ENCODE assay signal across 19 cellular contexts in genomic region chr12:82803201-82803600, GRCh38.
DNase-seq lines count a peak whose midpoint lies in the region; ATAC-seq and TF ChIP-seq lines count a peak whose summit lies in the region.
"Had no signal": no experiment of that assay in that cellular context is flagged by ENCODE, and none has a peak within 500 bp of the region (broad histone marks: within the 10 kb centered on the region; RNA-seq: fewer than 3 reads in every experiment).

No MANE protein-coding gene starts in this region.

- H3K4me1 ChIP-seq in H9 (ENCODE audit: insufficient read depth, low read length) (no peaks in the 10 kb centered on the region), mesendoderm (ENCODE audit: control insufficient read depth, low read depth, low read length) (peaks cover 13% of the 10 kb centered on the region)

- H3K23me2 ChIP-seq in H9 (ENCODE audit: insufficient read length, low read depth, low read length, poor library complexity, severe bottlenecking), result no peaks in the 10 kb centered on the region

- H2BK15ac ChIP-seq in H9 (ENCODE audit: low read depth, low read length) (no peak overlapping the region), mesendoderm (replicated peaks; ENCODE audit: low read depth) (no peak overlapping the region)

- H3K79me2 ChIP-seq in H9 (ENCODE audit: insufficient read depth, low read length) (no peaks in the 10 kb centered on the region), mesendoderm (ENCODE audit: control insufficient read depth, insufficient read depth, low read length) (no peaks in the 10 kb centered on the region)

- H2AK5ac ChIP-seq in H9 (ENCODE audit: insufficient read length, low read length), result no peak overlapping the region
- no peak overlapping the region for H2AK5ac ChIP-seq in mesendoderm (ENCODE audit: low read length)

- H3T11ph ChIP-seq in H9 (ENCODE audit: low read length), result no peak overlapping the region

- intact Hi-C loops in Right ventricle myocardium inferior (cut with DNase I), result no loop called here
- intact Hi-C loops in activated T-helper 1 cell treated with anti-CD3 and anti-CD28 coated beads, Interleukin-12 subunit alpha, Interleukin-12 subunit beta, Interleukin-2, Interleukin-4 antibody, amounts not matched to agents 30 ng/mL and 10 ng/mL and 1 ng/mL, durations not matched to agents 14 hours and 24 hours and 36 hours (cut with micrococcal nuclease), result no loop called here

- H3K9me3 Mint-ChIP-seq in H9, result peaks cover 0 to 10% of the 10 kb centered on the region in 2 experiments; a peak in 2 of 5 replicates
- H3K9me3 Mint-ChIP-seq in activated T-helper 1 cell treated with anti-CD3 and anti-CD28 coated beads, Interleukin-12 subunit alpha, Interleukin-12 subunit beta, Interleukin-2, Interleukin-4 antibody, amounts not matched to agents 30 ng/mL and 10 ng/mL and 1 ng/mL, durations not matched to agents 14 hours and 24 hours and 36 hours, result no peaks in the 10 kb centered on the region

- WGBS in H9 (ENCODE audit: extremely low coverage, insufficient read length, low lambda C conversion rate), result no CpG with 5 or more reads among the region's 3 CpGs
- no CpG with 5 or more reads among the region's 3 CpGs for WGBS in mesendoderm (ENCODE audit: extremely low coverage, insufficient coverage, low lambda C conversion rate)

- no peak overlapping the region for H3K27ac ChIP-seq in H9 (ENCODE audit: insufficient read length, low read depth, low read length)
- no peak overlapping the region for H3K27ac ChIP-seq in mesendoderm (ENCODE audit: low read depth, low read length)
- H3K27ac ChIP-seq: KMS-11 had no signal

- H4K5ac ChIP-seq in H9 (ENCODE audit: insufficient read length, low read depth, low read length), result no peak overlapping the region
- H4K5ac ChIP-seq in mesendoderm (ENCODE audit: low read length), result no peak overlapping the region

- peak overlapping the region in 2 of 3 experiments; percentile 20 to 21; a peak in 1 of 7 replicates for H3K27ac Mint-ChIP-seq in H9
- H3K27ac Mint-ChIP-seq in activated T-helper 1 cell treated with anti-CD3 and anti-CD28 coated beads, Interleukin-12 subunit alpha, Interleukin-12 subunit beta, Interleukin-2, Interleukin-4 antibody, amounts not matched to agents 30 ng/mL and 10 ng/mL and 1 ng/mL, durations not matched to agents 14 hours and 24 hours and 36 hours, result no peak overlapping the region
- H3K27ac Mint-ChIP-seq: HFFc6 had no signal

- H3K4me2 ChIP-seq in H9 (ENCODE audit: insufficient read depth, insufficient read length, low read length) (no peak overlapping the region), mesendoderm (ENCODE audit: low read length) (no peak overlapping the region)
- H3K4me2 ChIP-seq: KMS-11 had no signal

- H3K18ac ChIP-seq in H9 (ENCODE audit: insufficient read length, low read depth, low read length) (no peak overlapping the region), mesendoderm (ENCODE audit: low read length) (no peak overlapping the region)

- no peaks in the 10 kb centered on the region for H4K20me1 ChIP-seq in H9 (ENCODE audit: control insufficient read depth, insufficient read depth, insufficient read length)

- no peak overlapping the region for H2BK120ac ChIP-seq in H9 (ENCODE audit: low read depth, low read length, poor library complexity, severe bottlenecking)
- no peak overlapping the region for H2BK120ac ChIP-seq in mesendoderm (ENCODE audit: low read depth, low read length)

- H3K4me3 ChIP-seq in mesendoderm (ENCODE audit: low read length), result no peak overlapping the region

- H3K4me1 Mint-ChIP-seq in H9, result peaks cover 9 to 13% of the 10 kb centered on the region in 2 experiments; a peak in 3 of 4 replicates
- no peaks in the 10 kb centered on the region for H3K4me1 Mint-ChIP-seq in activated T-helper 1 cell treated with anti-CD3 and anti-CD28 coated beads, Interleukin-12 subunit alpha, Interleukin-12 subunit beta, Interleukin-2, Interleukin-4 antibody, amounts not matched to agents 30 ng/mL and 10 ng/mL and 1 ng/mL, durations not matched to agents 14 hours and 24 hours and 36 hours (ENCODE audit: low read depth)

- no peak overlapping the region for H2BK12ac ChIP-seq in H9 (ENCODE audit: insufficient read length, low read depth, low read length)

- H2AFZ ChIP-seq in H9 (ENCODE audit: low read length), result no peak overlapping the region

- H4K8ac ChIP-seq in H9 (replicated peaks; ENCODE audit: insufficient read length, low read depth, low read length), result no peak overlapping the region
- no peak overlapping the region for H4K8ac ChIP-seq in mesendoderm (ENCODE audit: low read depth, low read length)

- no peak overlapping the region for H3K4me3 Mint-ChIP-seq in H9
- no peak overlapping the region for H3K4me3 Mint-ChIP-seq in activated T-helper 1 cell treated with anti-CD3 and anti-CD28 coated beads, Interleukin-12 subunit alpha, Interleukin-12 subunit beta, Interleukin-2, Interleukin-4 antibody, amounts not matched to agents 30 ng/mL and 10 ng/mL and 1 ng/mL, durations not matched to agents 14 hours and 24 hours and 36 hours
- H3K4me3 Mint-ChIP-seq: HFFc6 had no signal

- DNase-seq in H9 (no peak), NCI-H2029 treated with DMSO at 0.1 percent for 48 hours (lab: John Stamatoyannopoulos, UW) (peak; percentile 20), UCSD-AML1 (lab: John Stamatoyannopoulos, UW; ENCODE audit: unreplicated experiment) (peak; percentile 7), mesendoderm (peak; percentile 93), Right ventricle myocardium inferior (ENCODE audit: missing footprints) (no peak), HPDE6-E6E7 (ENCODE audit: extremely low spot score) (no peak)
- no peak for DNase-seq in activated T-helper 1 cell treated with anti-CD3 and anti-CD28 coated beads, Interleukin-12 subunit alpha, Interleukin-12 subunit beta, Interleukin-2, Interleukin-4 antibody, amounts not matched to agents 30 ng/mL and 10 ng/mL and 1 ng/mL, durations not matched to agents 14 hours and 24 hours and 36 hours (ENCODE audit: low spot score)
- DNase-seq: ACHN, C1 segment of cervical spinal cord, DMS79 treated with DMSO at 0.1 percent for 48 hours, HFFc6, MV-4-11, NCI-H345, NCI-H526 treated with DMSO at 0.1 percent for 48 hours, OCI-M1, SHP77 treated with DMSO at 0.1 percent for 48 hours had no signal

- H3K4ac ChIP-seq in H9 (ENCODE audit: low read depth, low read length), result no peak overlapping the region
- no peak overlapping the region for H3K4ac ChIP-seq in mesendoderm (ENCODE audit: low read depth, low read length)

- H3K9ac ChIP-seq in H9 (ENCODE audit: extremely low read depth, insufficient read length, low read length) (no peak overlapping the region), mesendoderm (ENCODE audit: low read length) (no peak overlapping the region)
- H3K9ac ChIP-seq: KMS-11 had no signal

- H3K36me3 ChIP-seq in mesendoderm (ENCODE audit: control insufficient read depth, insufficient read depth, low read length), result no peaks in the 10 kb centered on the region

- H3K27me3 ChIP-seq in H9 (ENCODE audit: insufficient read depth, low read length), result no peaks in the 10 kb centered on the region
- H3K27me3 ChIP-seq in mesendoderm (ENCODE audit: insufficient read depth, low read length, poor library complexity), result no peaks in the 10 kb centered on the region

- no peak for TF ChIP-seq CTCF in H9 (conservative IDR thresholded peaks at IDR 0.05)

- peaks cover 7 to 13% (median 9%) of the 10 kb centered on the region in 3 experiments for H3K36me3 Mint-ChIP-seq in H9 (ENCODE audit: insufficient read depth in 1 of 3, low read depth in 3 of 3)
- H3K36me3 Mint-ChIP-seq in activated T-helper 1 cell treated with anti-CD3 and anti-CD28 coated beads, Interleukin-12 subunit alpha, Interleukin-12 subunit beta, Interleukin-2, Interleukin-4 antibody, amounts not matched to agents 30 ng/mL and 10 ng/mL and 1 ng/mL, durations not matched to agents 14 hours and 24 hours and 36 hours (ENCODE audit: low read depth), result no peaks in the 10 kb centered on the region

- H2BK20ac ChIP-seq in H9 (ENCODE audit: low read depth, low read length, poor library complexity, severe bottlenecking), result no peak overlapping the region

- no peaks in the 10 kb centered on the region for H3K9me3 ChIP-seq in H9 (ENCODE audit: control insufficient read depth, low read depth, low read length)

- H3K56ac ChIP-seq in H9 (ENCODE audit: insufficient read length, low read depth, low read length) (no peak overlapping the region), mesendoderm (ENCODE audit: low read length) (no peak overlapping the region)

- H3K14ac ChIP-seq in H9 (ENCODE audit: insufficient read depth, low read length), result no peak overlapping the region

- H3K79me1 ChIP-seq in H9 (ENCODE audit: insufficient read depth, low read depth, low read length, poor library complexity, severe bottlenecking) (no peaks in the 10 kb centered on the region), mesendoderm (ENCODE audit: low read length) (no peaks in the 10 kb centered on the region)

- H3K23ac ChIP-seq in H9 (ENCODE audit: insufficient read length, low read depth, low read length) (no peak overlapping the region), mesendoderm (ENCODE audit: low read length) (no peak overlapping the region)

- H2BK5ac ChIP-seq in H9 (ENCODE audit: insufficient read length, low read length) (no peak overlapping the region), mesendoderm (ENCODE audit: low read length) (no peak overlapping the region)

- H3K27me3 Mint-ChIP-seq in H9 (ENCODE audit: low read depth), result no peaks in the 10 kb centered on the region
- peaks cover 3% of the 10 kb centered on the region for H3K27me3 Mint-ChIP-seq in activated T-helper 1 cell treated with anti-CD3 and anti-CD28 coated beads, Interleukin-12 subunit alpha, Interleukin-12 subunit beta, Interleukin-2, Interleukin-4 antibody, amounts not matched to agents 30 ng/mL and 10 ng/mL and 1 ng/mL, durations not matched to agents 14 hours and 24 hours and 36 hours (ENCODE audit: insufficient read depth)

- no peak overlapping the region for H4K91ac ChIP-seq in H9 (ENCODE audit: insufficient read length, low read depth, low read length)

- ATAC-seq in Right ventricle myocardium inferior (no peak), HG03432 (IDR thresholded peaks at IDR 0.05; ENCODE audit: unreplicated experiment) (no peak)
- ATAC-seq: SK-N-SH treated with all-trans-retinoic acid at 6 μM for 48 hours had no signal

Comparison
In these comparisons a context has a peak if more than half of its experiments do, and no peak if none do; other contexts are left out.
1. DNase-seq: peak in NCI-H2029 treated with DMSO at 0.1 percent for 48 hours (single experiment), UCSD-AML1 (single experiment) and mesendoderm (single experiment); none in H9 (single experiment), Right ventricle myocardium inferior (single experiment), HPDE6-E6E7 (single experiment) and activated T-helper 1 cell treated with anti-CD3 and anti-CD28 coated beads, Interleukin-12 subunit alpha, Interleukin-12 subunit beta, Interleukin-2, Interleukin-4 antibody, amounts not matched to agents 30 ng/mL and 10 ng/mL and 1 ng/mL, durations not matched to agents 14 hours and 24 hours and 36 hours (single experiment).